ENCODE assay signal across 1 cellular context in genomic region chr11:65014146-65014960, GRCh38.
A peak's percentile ranks its signal among the peaks of the same experiment; 100 is the strongest.
TF ChIP-seq lines count a peak whose summit lies in the region.

Gene ARL2, plus strand, starts transcription at chr11:65014160. Its CDS starts 48 bp downstream, at chr11:65014208.

TF ChIP-seq in HEK293, 187 proteins besides CTCF, POLR2A, EP300 and RAD21 (continued from another document):
- TF ChIP-seq AEBP2 (tag by site-specific recombination; IDR thresholded peaks at IDR 0.05; ENCODE audit: borderline replicate concordance) (no peak), ZNF792 (tag by site-specific recombination; IDR thresholded peaks at IDR 0.05) (no peak), ZNF660 (tag by site-specific recombination; IDR thresholded peaks at IDR 0.05) (peak; percentile 59; the same call in 1 of the 2 replicates), ZNF692 (tag by site-specific recombination; IDR thresholded peaks at IDR 0.05) (peak; percentile 90), ZNF600 (tag by site-specific recombination; IDR thresholded peaks at IDR 0.05) (no peak), GLIS1 (tag by site-specific recombination; IDR thresholded peaks at IDR 0.05) (0 out of 2 replicates have a peak, but pooled peaks have one; percentile 2), ZNF16 (tag by site-specific recombination; IDR thresholded peaks at IDR 0.05; ENCODE audit: low read depth) (no peak), ZNF639 (tag by site-specific recombination; IDR thresholded peaks at IDR 0.05) (0 out of 2 replicates have a peak, but pooled peaks have one; percentile 10), ZNF513 (tag by site-specific recombination; IDR thresholded peaks at IDR 0.05) (peak; percentile 51), PRDM10 (tag by site-specific recombination; IDR thresholded peaks at IDR 0.05) (peak; percentile 95), IKZF3 (tag by site-specific recombination; IDR thresholded peaks at IDR 0.05) (peak; percentile 35), MZF1 (tag by site-specific recombination; IDR thresholded peaks at IDR 0.05; ENCODE audit: borderline replicate concordance) (no peak), ZSCAN18 (tag by site-specific recombination; IDR thresholded peaks at IDR 0.05) (no peak), ZSCAN30 (tag by site-specific recombination; IDR thresholded peaks at IDR 0.05) (peak; percentile 78), ZNF335 (tag by site-specific recombination; conservative IDR thresholded peaks at IDR 0.05) (peak; percentile 68; the same call in 1 of the 2 replicates), ZNF23 (tag by site-specific recombination; IDR thresholded peaks at IDR 0.05; ENCODE audit: borderline replicate concordance) (no peak), ZBTB8A (tag by site-specific recombination; IDR thresholded peaks at IDR 0.05) (peak; percentile 79), EGR2 (tag by site-specific recombination; IDR thresholded peaks at IDR 0.05; ENCODE audit: low read depth) (peak; percentile 84), ZFHX2 (tag by site-specific recombination; conservative IDR thresholded peaks at IDR 0.05) (peak; percentile 89), PRDM2 (tag by site-specific recombination; IDR thresholded peaks at IDR 0.05; ENCODE audit: borderline replicate concordance) (no peak), ZFP69B (tag by site-specific recombination; IDR thresholded peaks at IDR 0.05) (peak; percentile 76), HOXA7 (CRISPR knock-in tag; IDR thresholded peaks at IDR 0.05; ENCODE audit: borderline replicate concordance) (no peak), KLF9 (tag by site-specific recombination; IDR thresholded peaks at IDR 0.05; ENCODE audit: low read depth) (peak; percentile 62), ZBTB48 (tag by site-specific recombination; IDR thresholded peaks at IDR 0.05) (peak; percentile 12; the same call in 1 of the 2 replicates), ZNF677 (tag by site-specific recombination; IDR thresholded peaks at IDR 0.05) (0 out of 2 replicates have a peak, but pooled peaks have one; percentile 19), ZEB2 (tag by site-specific recombination; IDR thresholded peaks at IDR 0.05) (0 out of 2 replicates have a peak, but pooled peaks have one; percentile 8), ZNF561 (tag by site-specific recombination; IDR thresholded peaks at IDR 0.05; ENCODE audit: borderline replicate concordance) (0 out of 2 replicates have a peak, but pooled peaks have one; percentile 54), WT1 (tag by site-specific recombination; IDR thresholded peaks at IDR 0.05) (no peak), ZNF596 (tag by site-specific recombination; IDR thresholded peaks at IDR 0.05) (0 out of 2 replicates have a peak, but pooled peaks have one; percentile 33), ZBTB26 (tag by site-specific recombination; optimal IDR thresholded peaks at IDR 0.05) (peak; percentile 64), ZNF391 (tag by site-specific recombination; IDR thresholded peaks at IDR 0.05; ENCODE audit: borderline replicate concordance, low read depth) (no peak), ZBTB20 (tag by site-specific recombination; IDR thresholded peaks at IDR 0.05) (peak; percentile 88)
